17 cellular contexts compared by ENCODE assay signal in genomic region chr12:28535216-28535615, GRCh38.
DNase-seq lines count a peak whose midpoint lies in the region; FAIRE-seq and TF ChIP-seq lines count a peak whose summit lies in the region.
"Had no signal": no experiment of that assay in that cellular context is flagged by ENCODE, and none has a peak within 500 bp of the region (broad histone marks: within the 10 kb centered on the region; RNA-seq: fewer than 3 reads in every experiment).

No MANE protein-coding gene starts in this region.

- no peaks in the 10 kb centered on the region for H3K36me3 ChIP-seq in endothelial cell of umbilical vein (ENCODE audit: control insufficient read depth in 2 of 2, extremely low read depth in 1 of 2, insufficient read depth in 2 of 2, low read length in 2 of 2)
- H3K36me3 ChIP-seq in BE2C = no peaks in the 10 kb centered on the region
- H3K36me3 ChIP-seq: suprapubic skin had no signal

- in situ Hi-C loops in Caki2 (cut with HindIII; ENCODE audit: low pct_unique_long_range_greater_than_20kb, low sequenced_read_pairs) = no loop called here

- H3K79me2 ChIP-seq in endothelial cell of umbilical vein (ENCODE audit: control insufficient read depth, insufficient read depth, low read length) = no peaks in the 10 kb centered on the region

- peaks cover 3% of the 10 kb centered on the region for H3K4me1 ChIP-seq in endothelial cell of umbilical vein (ENCODE audit: control insufficient read depth, extremely low read depth, insufficient read depth, low read length)
- no peaks in the 10 kb centered on the region for H3K4me1 ChIP-seq in BE2C
- H3K4me1 ChIP-seq: suprapubic skin had no signal

- H3K36me3 Mint-ChIP-seq in osteocyte (ENCODE audit: unreplicated experiment) = peaks cover 4% of the 10 kb centered on the region

- CTCF ChIA-PET in endothelial cell of umbilical vein (lab: Charles Lee) = interaction anchor here (0.8 kb wide), 1 partner anchor 9 kb away, joined by 3 read pairs; no protein-coding TSS in a partner anchor

- no peaks in the 10 kb centered on the region for H3K9me3 Mint-ChIP-seq in osteocyte (ENCODE audit: unreplicated experiment)

- DNase-seq in Caki2 (ENCODE audit: low read depth) (peak; percentile 4), NCI-H460 (ENCODE audit: extremely low read depth, low read depth) (peak; percentile 30), endothelial cell of umbilical vein (ENCODE audit: low read depth, low spot score) (peak; percentile 14), osteocyte (ENCODE audit: extremely low spot score, unreplicated experiment) (no peak), BE2C (no peak), NCI-H146 (lab: John Stamatoyannopoulos, UW) (no peak), GM19238 (ENCODE audit: insufficient read length, low spot score) (no peak)
- no peak for DNase-seq in activated effector memory CD4-positive, alpha-beta T cell treated with anti-CD3 and anti-CD28 coated beads, Interleukin-2, amount 50 U/mL, for 16 hours
- DNase-seq: activated CD8-positive, alpha-beta memory T cell treated with anti-CD3 and anti-CD28 coated beads, Interleukin-2, amount 10 ng/mL, durations not matched to agents 7 days and 5 days; activated naive CD8-positive, alpha-beta T cell treated with anti-CD3 and anti-CD28 coated beads, Interleukin-2, amount 10 ng/mL, durations not matched to agents 7 days and 5 days; head of caudate nucleus; left colon; NCI-H1694; Right ventricle myocardium superior had no signal

- TF ChIP-seq CTCF in endothelial cell of umbilical vein (IDR thresholded peaks at IDR 0.05; ENCODE audit: extremely low read depth in 1 of 2, insufficient read depth in 1 of 2, low read depth in 1 of 2, low read length in 2 of 2) (no peak), osteocyte (IDR thresholded peaks at IDR 0.05) (no peak), BE2C (IDR thresholded peaks at IDR 0.05; ENCODE audit: low read depth, low read length) (no peak)

- FAIRE-seq in endothelial cell of umbilical vein (lab: Jason Lieb, UNC) = no peak

- H3K27ac ChIP-seq in endothelial cell of umbilical vein (ENCODE audit: insufficient read depth, low read depth, low read length) = no peak overlapping the region
- H3K27ac ChIP-seq: suprapubic skin, VCaP had no signal

- no TSS peak for BruUV-seq in endothelial cell of umbilical vein (replicated peaks; lab: Mats Ljungman, UMichigan)

- no peak overlapping the region for H3K4me2 ChIP-seq in endothelial cell of umbilical vein (ENCODE audit: insufficient read depth, low read length)

- no peak overlapping the region for H2AFZ ChIP-seq in endothelial cell of umbilical vein (ENCODE audit: low read depth, low read length)

- POLR2A ChIA-PET in endothelial cell of umbilical vein (lab: Charles Lee) = no interaction called here

- H3K9me3 ChIP-seq in endothelial cell of umbilical vein (replicated peaks; ENCODE audit: control insufficient read depth, insufficient read depth, low read length) (no peaks in the 10 kb centered on the region), BE2C (no peaks in the 10 kb centered on the region)
- H3K9me3 ChIP-seq: suprapubic skin had no signal

- dilution Hi-C loops in endothelial cell of umbilical vein (cut with MboI; ENCODE audit: extremely low pct_ligation_motif_present, low sequenced_read_pairs) = no loop called here

- TF ChIP-seq POLR2A in endothelial cell of umbilical vein (IDR thresholded peaks at IDR 0.05; ENCODE audit: low read depth, low read length) = no peak

- H3K4me1 Mint-ChIP-seq in osteocyte (ENCODE audit: unreplicated experiment) = peaks cover 36% of the 10 kb centered on the region
- H3K4me1 Mint-ChIP-seq: activated naive CD8-positive, alpha-beta T cell treated with anti-CD3 and anti-CD28 coated beads, Interleukin-2, amount 10 ng/mL, durations not matched to agents 7 days and 5 days had no signal

- H3K4me3 ChIP-seq in endothelial cell of umbilical vein (replicated peaks in 1 of 3; ENCODE audit: insufficient read depth in 1 of 3, low read depth in 1 of 3, low read length in 3 of 3) = no peak overlapping the region
- no peak overlapping the region for H3K4me3 ChIP-seq in BE2C (ENCODE audit: low read depth, low read length)
- H3K4me3 ChIP-seq: skin epidermis, suprapubic skin had no signal

- no peak overlapping the region for H3K9ac ChIP-seq in endothelial cell of umbilical vein (replicated peaks; ENCODE audit: extremely low read depth, insufficient read depth, low read length)

- H3K9me1 ChIP-seq in endothelial cell of umbilical vein (replicated peaks; ENCODE audit: control insufficient read depth, extremely low read depth, insufficient read depth, low read length) = no peaks in the 10 kb centered on the region

- H3K27me3 ChIP-seq in endothelial cell of umbilical vein (ENCODE audit: control insufficient read depth in 2 of 2, insufficient read depth in 2 of 2, low read length in 2 of 2) = no peaks in the 10 kb centered on the region
- no peaks in the 10 kb centered on the region for H3K27me3 ChIP-seq in BE2C
- H3K27me3 ChIP-seq: suprapubic skin had no signal

- intact Hi-C loops in endothelial cell of umbilical vein (cut with micrococcal nuclease) = no loop called here

- H3K4me3 Mint-ChIP-seq in osteocyte (ENCODE audit: unreplicated experiment) = no peak overlapping the region
- H3K4me3 Mint-ChIP-seq: activated CD8-positive, alpha-beta memory T cell treated with anti-CD3 and anti-CD28 coated beads, Interleukin-2, amount 10 ng/mL, durations not matched to agents 7 days and 5 days; activated naive CD8-positive, alpha-beta T cell treated with anti-CD3 and anti-CD28 coated beads, Interleukin-2, amount 10 ng/mL, durations not matched to agents 7 days and 5 days had no signal

- no peaks in the 10 kb centered on the region for H3K27me3 Mint-ChIP-seq in osteocyte (ENCODE audit: unreplicated experiment)
- H3K27me3 Mint-ChIP-seq: activated CD8-positive, alpha-beta memory T cell treated with anti-CD3 and anti-CD28 coated beads, Interleukin-2, amount 10 ng/mL, durations not matched to agents 7 days and 5 days; activated naive CD8-positive, alpha-beta T cell treated with anti-CD3 and anti-CD28 coated beads, Interleukin-2, amount 10 ng/mL, durations not matched to agents 7 days and 5 days had no signal

- H3K27ac Mint-ChIP-seq in osteocyte (ENCODE audit: unreplicated experiment) = peak overlapping the region; percentile 48
- H3K27ac Mint-ChIP-seq: activated CD8-positive, alpha-beta memory T cell treated with anti-CD3 and anti-CD28 coated beads, Interleukin-2, amount 10 ng/mL, durations not matched to agents 7 days and 5 days; activated naive CD8-positive, alpha-beta T cell treated with anti-CD3 and anti-CD28 coated beads, Interleukin-2, amount 10 ng/mL, durations not matched to agents 7 days and 5 days had no signal

- no peaks in the 10 kb centered on the region for H4K20me1 ChIP-seq in endothelial cell of umbilical vein (replicated peaks; ENCODE audit: control insufficient read depth, extremely low read depth, insufficient read depth, low read length)

TF ChIP-seq in endothelial cell of umbilical vein, 7 proteins besides CTCF, POLR2A, EP300 and RAD21:
- TF ChIP-seq JUN (IDR thresholded peaks at IDR 0.05; ENCODE audit: borderline replicate concordance, insufficient read depth, insufficient read length, low read depth) = no peak
- TF ChIP-seq POLR2AphosphoS5 (IDR thresholded peaks at IDR 0.05; ENCODE audit: insufficient read depth, low read depth, low read length) = no peak
- TF ChIP-seq EZH2 (IDR thresholded peaks at IDR 0.05; ENCODE audit: borderline replicate concordance, low read depth, low read length, severe bottlenecking) = no peak
- TF ChIP-seq GATA2 (IDR thresholded peaks at IDR 0.05; ENCODE audit: insufficient read depth, insufficient read length, low read depth, low read length) = no peak
- TF ChIP-seq MAX (IDR thresholded peaks at IDR 0.05; ENCODE audit: insufficient read depth, insufficient read length) = no peak
- TF ChIP-seq FOS (IDR thresholded peaks at IDR 0.05; ENCODE audit: borderline replicate concordance, insufficient read depth, low read length) = no peak
- TF ChIP-seq MYC (IDR thresholded peaks at IDR 0.05; ENCODE audit: low read depth, low read length) = no peak

Comparison
In these comparisons a context has a peak if more than half of its experiments do, and no peak if none do; other contexts are left out.
1. DNase-seq: peak in Caki2 (single experiment), NCI-H460 (single experiment) and endothelial cell of umbilical vein (single experiment); none in osteocyte (single experiment), activated effector memory CD4-positive, alpha-beta T cell treated with anti-CD3 and anti-CD28 coated beads, Interleukin-2, amount 50 U/mL, for 16 hours (single experiment), BE2C (single experiment), NCI-H146 (single experiment) and GM19238 (single experiment).